ENCODE assay signal across 19 cellular contexts in genomic region chr15:95923797-95924196, GRCh38.
A peak's percentile ranks its signal among the peaks of the same experiment; 100 is the strongest.
DNase-seq lines count a peak whose midpoint lies in the region; ATAC-seq and TF ChIP-seq lines count a peak whose summit lies in the region.
"Had no signal": no experiment of that assay in that cellular context is flagged by ENCODE, and none has a peak within 500 bp of the region (broad histone marks: within the 10 kb centered on the region; RNA-seq: fewer than 3 reads in every experiment).

No MANE protein-coding gene starts in this region.

- no peak for DNase-seq in DND-41
- no peak for DNase-seq in hepatocyte (ENCODE audit: low spot score)
- DNase-seq in progenitor cell of endocrine pancreas (ENCODE audit: low spot score, unreplicated experiment) = no peak
- DNase-seq in NCI-H774 (lab: John Stamatoyannopoulos, UW) = no peak
- DNase-seq in pons (ENCODE audit: low spot score) = no peak
- no peak for DNase-seq in T-cell
- no peak for DNase-seq in activated CD4-positive, alpha-beta T cell treated with anti-CD3 and anti-CD28 coated beads for 4 hours
- DNase-seq: 8988T; CD4-positive, alpha-beta memory T cell; DMS153; DMS79; GF-D8; H7; HFFc6 had no signal

- TF ChIP-seq CTCF in DND-41 (IDR thresholded peaks at IDR 0.05; ENCODE audit: borderline replicate concordance, extremely low read depth, low read length, poor library complexity, severe bottlenecking) (no peak), Loucy (conservative IDR thresholded peaks at IDR 0.05; ENCODE audit: low read length) (no peak), hepatocyte (IDR thresholded peaks at IDR 0.05; ENCODE audit: poor library complexity) (no peak), progenitor cell of endocrine pancreas (IDR thresholded peaks at IDR 0.05; ENCODE audit: unreplicated experiment) (no peak)

- WGBS in hepatocyte (ENCODE audit: low lambda C conversion rate, missing lambda C conversion rate) = 61% methylated on average over 4 of the region's 4 CpGs

- no peak overlapping the region for H3K27ac ChIP-seq in DND-41 (ENCODE audit: low read length)
- no peak overlapping the region for H3K27ac ChIP-seq in hepatocyte
- H3K27ac ChIP-seq: BLaER1 had no signal

- peaks cover 5% of the 10 kb centered on the region; the same call in 1 of the 2 replicates for H3F3A ChIP-seq in Loucy (ENCODE audit: low read depth)

- CTCF ChIA-PET in T-cell (lab: Charles Lee) = no interaction called here

- POLR2A ChIA-PET in T-cell (lab: Charles Lee) = no interaction called here

- no peaks in the 10 kb centered on the region for H4K20me1 ChIP-seq in DND-41 (ENCODE audit: insufficient read depth, low read length)
- no peaks in the 10 kb centered on the region for H4K20me1 ChIP-seq in Loucy (ENCODE audit: insufficient read depth, low read length, poor library complexity, severe bottlenecking)
- no peaks in the 10 kb centered on the region for H4K20me1 ChIP-seq in hepatocyte (ENCODE audit: insufficient read depth, poor library complexity, severe bottlenecking)
- H4K20me1 ChIP-seq: BLaER1 had no signal

- peaks cover 15% of the 10 kb centered on the region for H3K27me3 Mint-ChIP-seq in progenitor cell of endocrine pancreas
- H3K27me3 Mint-ChIP-seq in T-cell = peaks cover 0 to 8% of the 10 kb centered on the region in 2 donors

- H3K4me2 ChIP-seq in DND-41 (ENCODE audit: insufficient read depth, low read length) = no peak overlapping the region
- no peak overlapping the region for H3K4me2 ChIP-seq in Loucy (ENCODE audit: low read depth, low read length, poor library complexity, severe bottlenecking)
- no peak overlapping the region for H3K4me2 ChIP-seq in hepatocyte
- H3K4me2 ChIP-seq: BLaER1, GM23338 had no signal

- H3K27ac Mint-ChIP-seq in progenitor cell of endocrine pancreas (no peak overlapping the region), T-cell (no peak overlapping the region)
- H3K27ac Mint-ChIP-seq: CD4-positive, alpha-beta memory T cell; GM23338; HFFc6 had no signal

- no peaks in the 10 kb centered on the region for H3K79me2 ChIP-seq in DND-41 (ENCODE audit: insufficient read depth, low read length)
- no peaks in the 10 kb centered on the region for H3K79me2 ChIP-seq in Loucy (ENCODE audit: insufficient read depth, low read length)
- no peaks in the 10 kb centered on the region for H3K79me2 ChIP-seq in hepatocyte

- H3K9me2 ChIP-seq in Loucy (replicated peaks; ENCODE audit: low read depth, low read length) (no peaks in the 10 kb centered on the region), hepatocyte (replicated peaks; ENCODE audit: insufficient read depth) (no peaks in the 10 kb centered on the region)

- no peaks in the 10 kb centered on the region for H3K27me3 ChIP-seq in DND-41 (ENCODE audit: insufficient read depth, low read length, poor library complexity)
- H3K27me3 ChIP-seq in Loucy (ENCODE audit: insufficient read depth, low read length, poor library complexity, severe bottlenecking) = no peaks in the 10 kb centered on the region
- H3K27me3 ChIP-seq in hepatocyte = no peaks in the 10 kb centered on the region
- H3K27me3 ChIP-seq: BLaER1 had no signal

- no peak for ATAC-seq in DND-41 (ENCODE audit: insufficient read depth, low read depth)
- no peak for ATAC-seq in T-cell (replicated peaks in 1 of 4)
- ATAC-seq: GM23338, HCT116 had no signal

- H3K4me3 ChIP-seq in DND-41 (ENCODE audit: low read depth in 1 of 2, low read length in 2 of 2) (no peak overlapping the region), Loucy (ENCODE audit: low read length, poor library complexity, severe bottlenecking) (no peak overlapping the region), hepatocyte (no peak overlapping the region)
- H3K4me3 ChIP-seq: BLaER1, GM23338 had no signal

- no peaks in the 10 kb centered on the region for H3K9me3 ChIP-seq in DND-41 (ENCODE audit: insufficient read depth, low read length, severe bottlenecking)
- no peaks in the 10 kb centered on the region for H3K9me3 ChIP-seq in Loucy (ENCODE audit: insufficient read depth, low read depth, low read length)
- H3K9me3 ChIP-seq in hepatocyte (ENCODE audit: low read depth) = no peaks in the 10 kb centered on the region
- H3K9me3 ChIP-seq: BLaER1 had no signal

- H3K4me1 Mint-ChIP-seq in progenitor cell of endocrine pancreas (ENCODE audit: low read depth) = peaks cover 7% of the 10 kb centered on the region
- peaks cover 0 to 1% (median 0%) of the 10 kb centered on the region in 3 donors for H3K4me1 Mint-ChIP-seq in T-cell
- H3K4me1 Mint-ChIP-seq: CD14-positive monocyte; CD4-positive, alpha-beta memory T cell; GM23338 had no signal

- H3K36me3 Mint-ChIP-seq in progenitor cell of endocrine pancreas (ENCODE audit: insufficient read depth) (no peaks in the 10 kb centered on the region), T-cell (no peaks in the 10 kb centered on the region)
- H3K36me3 Mint-ChIP-seq: CD14-positive monocyte; CD4-positive, alpha-beta memory T cell had no signal

- H3K4me3 Mint-ChIP-seq in progenitor cell of endocrine pancreas (ENCODE audit: low read depth) (peak overlapping the region; percentile 1), T-cell (no peak overlapping the region)
- H3K4me3 Mint-ChIP-seq: CD14-positive monocyte; CD4-positive, alpha-beta memory T cell; GM23338; HFFc6 had no signal

- H3K9me3 Mint-ChIP-seq in progenitor cell of endocrine pancreas (ENCODE audit: low read depth) (no peaks in the 10 kb centered on the region), T-cell (no peaks in the 10 kb centered on the region)
- H3K9me3 Mint-ChIP-seq: CD14-positive monocyte, GM23338, HFFc6 had no signal

- no peaks in the 10 kb centered on the region for H3K36me3 ChIP-seq in DND-41 (ENCODE audit: insufficient read depth, low read length)
- H3K36me3 ChIP-seq in Loucy (ENCODE audit: insufficient read depth, low read length) = no peaks in the 10 kb centered on the region
- no peaks in the 10 kb centered on the region for H3K36me3 ChIP-seq in hepatocyte (replicated peaks; ENCODE audit: insufficient read depth, low read depth)
- H3K36me3 ChIP-seq: BLaER1 had no signal

- H3K9ac ChIP-seq in DND-41 (ENCODE audit: low read depth, low read length) (no peak overlapping the region), Loucy (ENCODE audit: low read depth, low read length, poor library complexity, severe bottlenecking) (no peak overlapping the region)
- H3K9ac ChIP-seq: BLaER1 had no signal

- H3K4me1 ChIP-seq in DND-41 (ENCODE audit: insufficient read depth, low read length) (peaks cover 15% of the 10 kb centered on the region), Loucy (ENCODE audit: insufficient read depth, low read length, poor library complexity, severe bottlenecking) (peaks cover 57% of the 10 kb centered on the region), hepatocyte (ENCODE audit: insufficient read depth) (no peaks in the 10 kb centered on the region)
- H3K4me1 ChIP-seq: BLaER1 had no signal

- peak overlapping the region; percentile 50; the same call in 1 of the 2 replicates for H2AFZ ChIP-seq in DND-41 (ENCODE audit: low read depth, low read length)
- H2AFZ ChIP-seq in Loucy (ENCODE audit: low read length) = peak overlapping the region; percentile 8; the same call in 1 of the 2 replicates
- peak overlapping the region; percentile 3 for H2AFZ ChIP-seq in hepatocyte
- H2AFZ ChIP-seq: GM23338 had no signal
